Comparison of ENCODE assay signal across 17 cellular contexts in genomic region chr15:39338251-39338650, GRCh38.
A peak's percentile ranks its signal among the peaks of the same experiment; 100 is the strongest.
DNase-seq lines count a peak whose midpoint lies in the region; ATAC-seq and TF ChIP-seq lines count a peak whose summit lies in the region.
"Had no signal": no experiment of that assay in that cellular context is flagged by ENCODE, and none has a peak within 500 bp of the region (broad histone marks: within the 10 kb centered on the region; RNA-seq: fewer than 3 reads in every experiment).

No MANE protein-coding gene starts in this region.

- no peaks in the 10 kb centered on the region for H3K27me3 ChIP-seq in MG63
- H3K27me3 ChIP-seq: BLaER1 had no signal

- H3K9me3 ChIP-seq in MG63: 0 out of 2 replicates have a peak, but pooled peaks cover 3% of the 10 kb centered on the region
- H3K9me3 ChIP-seq: BLaER1 had no signal

- H3K4me3 ChIP-seq in AG10803 (ENCODE audit: low read length): no peak overlapping the region
- no peak overlapping the region for H3K4me3 ChIP-seq in MG63
- H3K4me3 ChIP-seq: BLaER1, GM12878 had no signal

- DNase-seq in AG08395 (ENCODE audit: low spot score): peak; percentile 41
- DNase-seq in AG10803 (ENCODE audit: low read depth): peak; percentile 81
- DNase-seq in M059J (ENCODE audit: low read depth): peak; percentile 41
- DNase-seq in fibroblast of gingiva (ENCODE audit: low read depth): peak; percentile 44
- DNase-seq in MG63: no peak
- no peak for DNase-seq in NCI-H1694 (lab: John Stamatoyannopoulos, UW)
- DNase-seq: ACHN; Calu3; CD4-positive, alpha-beta memory T cell; DMS79 treated with DMSO at 0.1 percent for 48 hours; EL; H9; KG1 had no signal

- ATAC-seq in HG03571 (IDR thresholded peaks at IDR 0.05; ENCODE audit: unreplicated experiment) (no peak), HG03354 (IDR thresholded peaks at IDR 0.05; ENCODE audit: poor library complexity, severe bottlenecking, unreplicated experiment) (no peak)
- ATAC-seq: GM12878 had no signal

- TF ChIP-seq CTCF in AG10803 (conservative IDR thresholded peaks at IDR 0.05; ENCODE audit: low read length): no peak

- H3K36me3 ChIP-seq in MG63: no peaks in the 10 kb centered on the region
- H3K36me3 ChIP-seq: BLaER1 had no signal

Comparison
In these comparisons a context has a peak if more than half of its experiments do, and no peak if none do; other contexts are left out.
1. DNase-seq: peak in AG08395 (single experiment), AG10803 (single experiment), M059J (single experiment) and fibroblast of gingiva (single experiment); none in MG63 (single experiment) and NCI-H1694 (single experiment).